Comparison of ENCODE assay signal across 1 cellular context in the genomic region with DNA sequence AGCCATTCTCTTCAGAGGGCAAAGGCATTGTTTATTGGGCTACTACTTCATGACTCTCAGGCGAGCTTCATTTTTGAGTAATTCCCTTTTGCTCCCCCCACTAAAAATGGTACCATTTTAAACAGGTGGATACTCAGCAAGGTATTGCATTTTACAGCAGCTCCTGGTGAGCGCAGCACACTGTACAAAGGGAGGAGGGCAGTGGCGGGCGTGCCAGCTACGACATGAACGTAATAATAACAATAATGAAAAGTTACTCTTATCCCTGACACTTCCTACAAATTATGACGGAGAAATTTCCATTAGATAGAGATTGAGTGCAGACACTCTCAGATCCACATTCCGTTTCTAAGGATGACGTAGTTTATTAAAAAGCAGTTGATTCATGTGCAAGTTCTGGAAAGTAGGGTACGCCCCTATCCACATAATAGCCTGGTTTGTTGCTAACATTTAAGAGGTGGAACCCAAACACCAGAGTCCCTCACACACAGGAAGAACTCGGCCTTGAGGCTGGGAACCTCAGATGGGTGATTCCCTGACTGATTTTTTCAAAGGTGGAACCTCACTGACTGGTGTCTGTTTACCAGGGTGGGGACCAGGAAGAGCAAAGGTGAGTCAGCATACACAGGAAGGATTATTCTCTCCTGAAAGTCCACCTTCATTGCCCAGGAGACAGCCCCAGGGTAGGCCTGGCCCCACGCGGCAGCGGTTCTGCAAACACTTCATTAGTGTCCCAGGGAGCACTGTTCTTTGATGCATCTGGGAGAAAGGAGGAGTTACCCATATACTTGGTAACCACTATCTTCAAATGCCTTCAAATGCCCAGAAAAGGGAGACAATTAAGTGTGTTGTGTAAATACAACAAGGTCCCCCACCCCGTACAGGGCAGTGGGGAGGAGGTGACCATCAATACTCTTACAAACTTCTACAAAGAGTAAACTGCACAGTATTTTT.
TF ChIP-seq lines count a peak whose summit lies in the region.

No MANE protein-coding gene starts in this region.

TF ChIP-seq in HepG2, 621 proteins besides CTCF, POLR2A, EP300 and RAD21 (continued from another document and continues in another):
- TF ChIP-seq ZBTB37 (CRISPR knock-in tag; IDR thresholded peaks at IDR 0.05) (no peak), ZXDC (CRISPR knock-in tag; IDR thresholded peaks at IDR 0.05) (no peak), ADNP (CRISPR knock-in tag; IDR thresholded peaks at IDR 0.05) (no peak), MIER2 (CRISPR knock-in tag; IDR thresholded peaks at IDR 0.05) (peak; percentile 43; the same call in 1 of the 2 replicates), ZNF766 (CRISPR knock-in tag; IDR thresholded peaks at IDR 0.05; ENCODE audit: borderline replicate concordance) (peak; percentile 55; the same call in 1 of the 2 replicates), ZNF781 (CRISPR knock-in tag; IDR thresholded peaks at IDR 0.05; ENCODE audit: borderline replicate concordance, not compliant biosample characterization) (no peak), ZNF543 (CRISPR knock-in tag; IDR thresholded peaks at IDR 0.05) (no peak), KDM1A (CRISPR knock-in tag; IDR thresholded peaks at IDR 0.05) (peak; percentile 59; the same call in 1 of the 2 replicates), PAXIP1 (CRISPR knock-in tag; conservative IDR thresholded peaks at IDR 0.05) (peak; percentile 98), PITX1 (CRISPR knock-in tag; IDR thresholded peaks at IDR 0.05) (peak; percentile 98), KLF9 (CRISPR knock-in tag; IDR thresholded peaks at IDR 0.05; ENCODE audit: low read depth) (no peak), ARID5B (CRISPR knock-in tag; IDR thresholded peaks at IDR 0.05) (peak; percentile 97), ELF1 (CRISPR knock-in tag; IDR thresholded peaks at IDR 0.05) (peak; percentile 79), ZNF780A (CRISPR knock-in tag; IDR thresholded peaks at IDR 0.05) (no peak), ZNF670 (CRISPR knock-in tag; IDR thresholded peaks at IDR 0.05; ENCODE audit: borderline replicate concordance) (peak; percentile 77), AGO1 (IDR thresholded peaks at IDR 0.05; ENCODE audit: low read depth, low read length, poor library complexity, severe bottlenecking) (no peak)
- TF ChIP-seq, protein P1, sequence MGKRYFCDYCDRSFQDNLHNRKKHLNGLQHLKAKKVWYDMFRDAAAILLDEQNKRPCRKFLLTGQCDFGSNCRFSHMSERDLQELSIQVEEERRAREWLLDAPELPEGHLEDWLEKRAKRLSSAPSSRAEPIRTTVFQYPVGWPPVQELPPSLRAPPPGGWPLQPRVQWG (CRISPR knock-in tag; IDR thresholded peaks at IDR 0.05; ENCODE audit: borderline replicate concordance, low read depth): no peak
- TF ChIP-seq, protein P2, sequence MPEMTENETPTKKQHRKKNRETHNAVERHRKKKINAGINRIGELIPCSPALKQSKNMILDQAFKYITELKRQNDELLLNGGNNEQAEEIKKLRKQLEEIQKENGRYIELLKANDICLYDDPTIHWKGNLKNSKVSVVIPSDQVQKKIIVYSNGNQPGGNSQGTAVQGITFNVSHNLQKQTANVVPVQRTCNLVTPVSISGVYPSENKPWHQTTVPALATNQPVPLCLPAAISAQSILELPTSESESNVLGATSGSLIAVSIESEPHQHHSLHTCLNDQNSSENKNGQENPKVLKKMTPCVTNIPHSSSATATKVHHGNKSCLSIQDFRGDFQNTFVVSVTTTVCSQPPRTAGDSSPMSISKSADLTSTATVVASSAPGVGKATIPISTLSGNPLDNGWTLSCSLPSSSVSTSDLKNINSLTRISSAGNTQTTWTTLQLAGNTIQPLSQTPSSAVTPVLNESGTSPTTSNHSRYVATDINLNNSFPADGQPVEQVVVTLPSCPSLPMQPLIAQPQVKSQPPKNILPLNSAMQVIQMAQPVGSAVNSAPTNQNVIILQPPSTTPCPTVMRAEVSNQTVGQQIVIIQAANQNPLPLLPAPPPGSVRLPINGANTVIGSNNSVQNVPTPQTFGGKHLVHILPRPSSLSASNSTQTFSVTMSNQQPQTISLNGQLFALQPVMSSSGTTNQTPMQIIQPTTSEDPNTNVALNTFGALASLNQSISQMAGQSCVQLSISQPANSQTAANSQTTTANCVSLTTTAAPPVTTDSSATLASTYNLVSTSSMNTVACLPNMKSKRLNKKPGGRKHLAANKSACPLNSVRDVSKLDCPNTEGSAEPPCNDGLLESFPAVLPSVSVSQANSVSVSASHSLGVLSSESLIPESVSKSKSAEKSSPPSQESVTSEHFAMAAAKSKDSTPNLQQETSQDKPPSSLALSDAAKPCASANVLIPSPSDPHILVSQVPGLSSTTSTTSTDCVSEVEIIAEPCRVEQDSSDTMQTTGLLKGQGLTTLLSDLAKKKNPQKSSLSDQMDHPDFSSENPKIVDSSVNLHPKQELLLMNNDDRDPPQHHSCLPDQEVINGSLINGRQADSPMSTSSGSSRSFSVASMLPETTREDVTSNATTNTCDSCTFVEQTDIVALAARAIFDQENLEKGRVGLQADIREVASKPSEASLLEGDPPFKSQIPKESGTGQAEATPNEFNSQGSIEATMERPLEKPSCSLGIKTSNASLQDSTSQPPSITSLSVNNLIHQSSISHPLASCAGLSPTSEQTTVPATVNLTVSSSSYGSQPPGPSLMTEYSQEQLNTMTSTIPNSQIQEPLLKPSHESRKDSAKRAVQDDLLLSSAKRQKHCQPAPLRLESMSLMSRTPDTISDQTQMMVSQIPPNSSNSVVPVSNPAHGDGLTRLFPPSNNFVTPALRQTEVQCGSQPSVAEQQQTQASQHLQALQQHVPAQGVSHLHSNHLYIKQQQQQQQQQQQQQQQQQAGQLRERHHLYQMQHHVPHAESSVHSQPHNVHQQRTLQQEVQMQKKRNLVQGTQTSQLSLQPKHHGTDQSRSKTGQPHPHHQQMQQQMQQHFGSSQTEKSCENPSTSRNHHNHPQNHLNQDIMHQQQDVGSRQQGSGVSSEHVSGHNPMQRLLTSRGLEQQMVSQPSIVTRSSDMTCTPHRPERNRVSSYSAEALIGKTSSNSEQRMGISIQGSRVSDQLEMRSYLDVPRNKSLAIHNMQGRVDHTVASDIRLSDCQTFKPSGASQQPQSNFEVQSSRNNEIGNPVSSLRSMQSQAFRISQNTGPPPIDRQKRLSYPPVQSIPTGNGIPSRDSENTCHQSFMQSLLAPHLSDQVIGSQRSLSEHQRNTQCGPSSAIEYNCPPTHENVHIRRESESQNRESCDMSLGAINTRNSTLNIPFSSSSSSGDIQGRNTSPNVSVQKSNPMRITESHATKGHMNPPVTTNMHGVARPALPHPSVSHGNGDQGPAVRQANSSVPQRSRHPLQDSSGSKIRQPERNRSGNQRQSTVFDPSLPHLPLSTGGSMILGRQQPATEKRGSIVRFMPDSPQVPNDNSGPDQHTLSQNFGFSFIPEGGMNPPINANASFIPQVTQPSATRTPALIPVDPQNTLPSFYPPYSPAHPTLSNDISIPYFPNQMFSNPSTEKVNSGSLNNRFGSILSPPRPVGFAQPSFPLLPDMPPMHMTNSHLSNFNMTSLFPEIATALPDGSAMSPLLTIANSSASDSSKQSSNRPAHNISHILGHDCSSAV (CRISPR knock-in tag; IDR thresholded peaks at IDR 0.05; ENCODE audit: borderline replicate concordance): no peak
- TF ChIP-seq, protein P3, sequence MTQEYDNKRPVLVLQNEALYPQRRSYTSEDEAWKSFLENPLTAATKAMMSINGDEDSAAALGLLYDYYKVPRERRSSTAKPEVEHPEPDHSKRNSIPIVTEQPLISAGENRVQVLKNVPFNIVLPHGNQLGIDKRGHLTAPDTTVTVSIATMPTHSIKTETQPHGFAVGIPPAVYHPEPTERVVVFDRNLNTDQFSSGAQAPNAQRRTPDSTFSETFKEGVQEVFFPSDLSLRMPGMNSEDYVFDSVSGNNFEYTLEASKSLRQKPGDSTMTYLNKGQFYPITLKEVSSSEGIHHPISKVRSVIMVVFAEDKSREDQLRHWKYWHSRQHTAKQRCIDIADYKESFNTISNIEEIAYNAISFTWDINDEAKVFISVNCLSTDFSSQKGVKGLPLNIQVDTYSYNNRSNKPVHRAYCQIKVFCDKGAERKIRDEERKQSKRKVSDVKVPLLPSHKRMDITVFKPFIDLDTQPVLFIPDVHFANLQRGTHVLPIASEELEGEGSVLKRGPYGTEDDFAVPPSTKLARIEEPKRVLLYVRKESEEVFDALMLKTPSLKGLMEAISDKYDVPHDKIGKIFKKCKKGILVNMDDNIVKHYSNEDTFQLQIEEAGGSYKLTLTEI (CRISPR knock-in tag; conservative IDR thresholded peaks at IDR 0.05): no peak
